ENCODE assay signal across 8 cellular contexts in the genomic region with DNA sequence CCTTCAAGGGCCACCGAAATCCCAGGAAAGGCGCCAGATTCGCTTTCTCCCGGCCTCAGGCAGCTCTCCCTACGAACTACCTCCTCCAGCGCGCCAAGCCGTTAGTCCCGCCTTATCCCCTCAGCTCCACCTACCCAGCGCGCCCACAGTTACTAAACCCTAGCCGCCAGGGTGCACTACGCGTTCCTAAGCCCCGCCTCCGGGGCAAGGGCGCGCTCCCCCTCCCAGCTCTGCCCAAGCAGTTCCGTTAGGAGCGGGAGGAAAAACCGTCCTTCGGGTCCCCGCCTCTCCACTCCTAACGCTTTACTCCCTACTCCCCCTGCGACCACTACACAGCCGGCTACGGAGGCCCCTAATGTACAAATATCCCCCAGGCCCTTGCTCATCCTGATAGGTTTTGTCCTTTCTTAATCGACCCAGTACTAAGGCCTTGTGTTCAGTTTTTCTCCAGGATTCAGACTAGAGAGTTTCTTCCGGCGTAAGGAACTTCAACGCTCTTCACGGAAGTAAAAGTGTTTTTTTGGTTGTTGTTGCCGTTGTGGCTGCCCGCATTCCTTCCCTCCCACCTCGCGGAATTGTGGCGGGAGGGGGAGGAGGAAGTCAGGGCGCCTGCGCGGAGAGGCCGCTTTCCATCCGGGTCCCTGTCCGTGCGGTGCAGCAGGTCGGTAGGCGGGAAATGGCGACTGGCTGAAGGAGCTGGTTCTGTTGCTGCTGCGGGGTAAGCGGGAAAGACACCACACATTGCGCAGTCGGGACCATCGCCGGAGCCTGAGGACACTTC. TPM values are rescaled to one million over a fixed set of nuclear protein-coding genes. Genes with fewer than 3 reads are reported as not detected.
DNase-seq lines count a peak whose midpoint lies in the region; TF ChIP-seq lines count a peak whose summit lies in the region.

TSS of gene CTDSPL2 (plus strand) at position 655 of the 781 bp plus-strand sequence. CDS start 31,386 bp downstream, outside the sequence.

- peak; percentile 3 for TF ChIP-seq CTCF in GM20000 (IDR thresholded peaks at IDR 0.05; ENCODE audit: extremely low read depth, missing control alignments)

- DNase-seq in COR-L47 (lab: John Stamatoyannopoulos, UW) (peak; percentile 99), GM20000 (ENCODE audit: low spot score) (peak; percentile 88), HT-29 (ENCODE audit: low spot score) (peak; percentile 100), lung microvascular endothelial cell (ENCODE audit: low read depth in 2 of 2) (peak; percentile 99)
- DNase-seq in NK-92 treated with Interleukin-12 subunit alpha and Interleukin-12 subunit beta, amount 100 ng/mL, for 24 hours (lab: John Stamatoyannopoulos, UW) = peak; percentile 96
- DNase-seq in activated CD8-positive, alpha-beta memory T cell treated with anti-CD3 and anti-CD28 coated beads for 24 hours = peak; percentile 97
- peak; percentile 89 for DNase-seq in effector CD8-positive, alpha-beta T cell (lab: John Stamatoyannopoulos, UW)
- DNase-seq in stimulated activated CD4-positive, alpha-beta T cell treated with anti-CD3 and anti-CD28 coated beads, TNF-alpha, amount 100 ng/mL, for 48 hours (ENCODE audit: low read depth in 3 of 3) = peak; percentile 88 to 94 (median 92)

RNA-seq across cellular contexts. Expression of gene CTDSPL2, which starts in this region (rescaled TPM):
- total RNA-seq in HT-29 (2014; rRNA removed; shearing (Covaris generic)) = 69.8 and 76.1 TPM in 2 replicates
- total RNA-seq in lung microvascular endothelial cell = 50.6 and 73.8 TPM in 2 replicates

Comparison
In these comparisons a context has a peak if more than half of its experiments do, and no peak if none do; other contexts are left out.
1. Peak in every context shown above with its lines: DNase-seq.